10 cellular contexts compared by ENCODE assay signal in genomic region chr18:56316727-56317126, GRCh38.
"Had no signal": no experiment of that assay in that cellular context is flagged by ENCODE, and none has a peak within 500 bp of the region (broad histone marks: within the 10 kb centered on the region; RNA-seq: fewer than 3 reads in every experiment).

No MANE protein-coding gene starts in this region.

- H3K27ac ChIP-seq: HL-60 had no signal

- H3K4me3 Mint-ChIP-seq: GM23338, H9 had no signal

- ATAC-seq: GM23338, K562 had no signal

- H3K4me2 ChIP-seq: GM23338 had no signal

- H3K27ac Mint-ChIP-seq: GM23338, H9 had no signal

- H2AFZ ChIP-seq: GM23338 had no signal

- H3K4me1 Mint-ChIP-seq: GM23338 had no signal

- H3K9me3 Mint-ChIP-seq: GM23338, H9 had no signal

- DNase-seq: H9, HCEC 1CT, IMR-90, KG1 had no signal

- FAIRE-seq: H1, H54, HTR-8/SVneo, K562 had no signal

- H3K4me3 ChIP-seq: GM23338, K562 had no signal
